In the genomic region with DNA sequence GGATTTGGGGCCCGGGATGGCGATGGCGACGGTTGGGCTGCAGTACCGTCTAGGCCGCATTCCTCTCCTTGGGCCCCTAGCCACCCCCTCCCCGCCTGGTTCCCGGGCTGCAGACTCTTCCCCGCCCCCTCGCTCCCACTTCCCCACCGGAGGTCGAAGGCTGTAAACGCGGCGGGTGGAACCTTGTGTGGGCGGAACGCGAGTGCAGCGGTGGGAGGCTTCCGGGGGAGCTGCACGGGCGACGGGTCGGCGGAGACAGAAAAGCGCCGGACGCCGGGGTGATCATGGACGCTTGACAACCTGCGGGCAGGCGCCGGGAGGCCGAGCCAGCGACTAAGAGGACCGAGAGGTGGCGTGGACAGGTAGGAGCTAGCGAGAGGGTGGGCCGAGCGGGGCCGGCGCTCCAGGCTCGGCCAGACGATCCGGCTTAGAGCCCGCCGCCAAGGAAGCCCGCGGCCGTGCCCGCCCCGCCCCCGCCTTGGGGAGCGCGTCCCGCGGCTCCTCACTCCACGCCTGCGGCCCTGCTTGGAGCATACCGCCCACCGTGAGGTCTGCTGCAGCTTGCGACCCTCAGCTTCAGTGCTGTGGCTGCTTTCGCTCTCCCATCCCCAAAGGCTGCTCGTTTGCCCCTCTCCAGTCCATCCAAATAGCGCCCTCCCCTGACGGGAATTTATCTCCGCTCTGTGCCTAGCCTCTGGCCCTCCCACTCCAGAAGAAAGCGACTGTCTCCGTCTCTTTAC, we compare ENCODE assay signal across 1 cellular context.
A peak's percentile ranks its signal among the peaks of the same experiment; 100 is the strongest.
TF ChIP-seq lines count a peak whose summit lies in the region.

A gene (plus strand): TSS at position 269 of the 740 bp plus-strand sequence. CDS start 2,126 bp downstream, outside the sequence.

TF ChIP-seq in K562, 482 proteins besides CTCF, POLR2A, EP300 and RAD21 (continued from another document and continues in another):
- TF ChIP-seq BCL6 (CRISPR knock-in tag; IDR thresholded peaks at IDR 0.05): no peak
- no peak for TF ChIP-seq SAFB2 (IDR thresholded peaks at IDR 0.05; ENCODE audit: borderline replicate concordance, low read depth, low read length, severe bottlenecking)
- TF ChIP-seq JUND (IDR thresholded peaks at IDR 0.05; ENCODE audit: borderline replicate concordance, low read depth, low read length): peak; percentile 59
- TF ChIP-seq JUND (tag; IDR thresholded peaks at IDR 0.05; ENCODE audit: borderline replicate concordance, low read depth, low read length): no peak
- no peak for TF ChIP-seq ZNF3 (CRISPR knock-in tag; IDR thresholded peaks at IDR 0.05)
- no peak for TF ChIP-seq NUFIP1 (IDR thresholded peaks at IDR 0.05; ENCODE audit: partially characterized antibody)
- no peak for TF ChIP-seq ZSCAN32 (CRISPR knock-in tag; IDR thresholded peaks at IDR 0.05)
- TF ChIP-seq, protein P1, sequence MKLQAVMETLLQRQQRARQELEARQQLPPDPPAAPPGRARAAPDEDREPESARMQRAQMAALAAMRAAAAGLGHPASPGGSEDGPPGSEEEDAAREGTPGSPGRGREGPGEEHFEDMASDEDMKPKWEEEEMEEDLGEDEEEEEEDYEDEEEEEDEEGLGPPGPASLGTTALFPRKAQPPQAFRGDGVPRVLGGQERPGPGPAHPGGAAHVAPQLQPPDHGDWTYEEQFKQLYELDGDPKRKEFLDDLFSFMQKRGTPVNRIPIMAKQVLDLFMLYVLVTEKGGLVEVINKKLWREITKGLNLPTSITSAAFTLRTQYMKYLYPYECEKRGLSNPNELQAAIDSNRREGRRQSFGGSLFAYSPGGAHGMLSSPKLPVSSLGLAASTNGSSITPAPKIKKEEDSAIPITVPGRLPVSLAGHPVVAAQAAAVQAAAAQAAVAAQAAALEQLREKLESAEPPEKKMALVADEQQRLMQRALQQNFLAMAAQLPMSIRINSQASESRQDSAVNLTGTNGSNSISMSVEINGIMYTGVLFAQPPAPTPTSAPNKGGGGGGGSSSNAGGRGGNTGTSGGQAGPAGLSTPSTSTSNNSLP (IDR thresholded peaks at IDR 0.05; ENCODE audit: borderline replicate concordance, low read depth, low read length): no peak
- TF ChIP-seq, protein P2, sequence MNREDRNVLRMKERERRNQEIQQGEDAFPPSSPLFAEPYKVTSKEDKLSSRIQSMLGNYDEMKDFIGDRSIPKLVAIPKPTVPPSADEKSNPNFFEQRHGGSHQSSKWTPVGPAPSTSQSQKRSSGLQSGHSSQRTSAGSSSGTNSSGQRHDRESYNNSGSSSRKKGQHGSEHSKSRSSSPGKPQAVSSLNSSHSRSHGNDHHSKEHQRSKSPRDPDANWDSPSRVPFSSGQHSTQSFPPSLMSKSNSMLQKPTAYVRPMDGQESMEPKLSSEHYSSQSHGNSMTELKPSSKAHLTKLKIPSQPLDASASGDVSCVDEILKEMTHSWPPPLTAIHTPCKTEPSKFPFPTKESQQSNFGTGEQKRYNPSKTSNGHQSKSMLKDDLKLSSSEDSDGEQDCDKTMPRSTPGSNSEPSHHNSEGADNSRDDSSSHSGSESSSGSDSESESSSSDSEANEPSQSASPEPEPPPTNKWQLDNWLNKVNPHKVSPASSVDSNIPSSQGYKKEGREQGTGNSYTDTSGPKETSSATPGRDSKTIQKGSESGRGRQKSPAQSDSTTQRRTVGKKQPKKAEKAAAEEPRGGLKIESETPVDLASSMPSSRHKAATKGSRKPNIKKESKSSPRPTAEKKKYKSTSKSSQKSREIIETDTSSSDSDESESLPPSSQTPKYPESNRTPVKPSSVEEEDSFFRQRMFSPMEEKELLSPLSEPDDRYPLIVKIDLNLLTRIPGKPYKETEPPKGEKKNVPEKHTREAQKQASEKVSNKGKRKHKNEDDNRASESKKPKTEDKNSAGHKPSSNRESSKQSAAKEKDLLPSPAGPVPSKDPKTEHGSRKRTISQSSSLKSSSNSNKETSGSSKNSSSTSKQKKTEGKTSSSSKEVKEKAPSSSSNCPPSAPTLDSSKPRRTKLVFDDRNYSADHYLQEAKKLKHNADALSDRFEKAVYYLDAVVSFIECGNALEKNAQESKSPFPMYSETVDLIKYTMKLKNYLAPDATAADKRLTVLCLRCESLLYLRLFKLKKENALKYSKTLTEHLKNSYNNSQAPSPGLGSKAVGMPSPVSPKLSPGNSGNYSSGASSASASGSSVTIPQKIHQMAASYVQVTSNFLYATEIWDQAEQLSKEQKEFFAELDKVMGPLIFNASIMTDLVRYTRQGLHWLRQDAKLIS (CRISPR knock-in tag; IDR thresholded peaks at IDR 0.05): no peak
- TF ChIP-seq, protein P3, sequence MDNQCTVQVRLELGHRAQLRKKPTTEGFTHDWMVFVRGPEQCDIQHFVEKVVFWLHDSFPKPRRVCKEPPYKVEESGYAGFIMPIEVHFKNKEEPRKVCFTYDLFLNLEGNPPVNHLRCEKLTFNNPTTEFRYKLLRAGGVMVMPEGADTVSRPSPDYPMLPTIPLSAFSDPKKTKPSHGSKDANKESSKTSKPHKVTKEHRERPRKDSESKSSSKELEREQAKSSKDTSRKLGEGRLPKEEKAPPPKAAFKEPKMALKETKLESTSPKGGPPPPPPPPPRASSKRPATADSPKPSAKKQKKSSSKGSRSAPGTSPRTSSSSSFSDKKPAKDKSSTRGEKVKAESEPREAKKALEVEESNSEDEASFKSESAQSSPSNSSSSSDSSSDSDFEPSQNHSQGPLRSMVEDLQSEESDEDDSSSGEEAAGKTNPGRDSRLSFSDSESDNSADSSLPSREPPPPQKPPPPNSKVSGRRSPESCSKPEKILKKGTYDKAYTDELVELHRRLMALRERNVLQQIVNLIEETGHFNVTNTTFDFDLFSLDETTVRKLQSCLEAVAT (IDR thresholded peaks at IDR 0.05): 0 out of 4 replicates have a peak, but pooled peaks of 1 of the 2 experiments have one; percentile 9
- TF ChIP-seq, protein P4, sequence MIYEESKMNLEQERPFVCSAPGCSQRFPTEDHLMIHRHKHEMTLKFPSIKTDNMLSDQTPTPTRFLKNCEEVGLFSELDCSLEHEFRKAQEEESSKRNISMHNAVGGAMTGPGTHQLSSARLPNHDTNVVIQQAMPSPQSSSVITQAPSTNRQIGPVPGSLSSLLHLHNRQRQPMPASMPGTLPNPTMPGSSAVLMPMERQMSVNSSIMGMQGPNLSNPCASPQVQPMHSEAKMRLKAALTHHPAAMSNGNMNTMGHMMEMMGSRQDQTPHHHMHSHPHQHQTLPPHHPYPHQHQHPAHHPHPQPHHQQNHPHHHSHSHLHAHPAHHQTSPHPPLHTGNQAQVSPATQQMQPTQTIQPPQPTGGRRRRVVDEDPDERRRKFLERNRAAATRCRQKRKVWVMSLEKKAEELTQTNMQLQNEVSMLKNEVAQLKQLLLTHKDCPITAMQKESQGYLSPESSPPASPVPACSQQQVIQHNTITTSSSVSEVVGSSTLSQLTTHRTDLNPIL (CRISPR knock-in tag; IDR thresholded peaks at IDR 0.05): no peak
- TF ChIP-seq, protein P5, sequence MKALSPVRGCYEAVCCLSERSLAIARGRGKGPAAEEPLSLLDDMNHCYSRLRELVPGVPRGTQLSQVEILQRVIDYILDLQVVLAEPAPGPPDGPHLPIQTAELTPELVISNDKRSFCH (CRISPR knock-in tag; IDR thresholded peaks at IDR 0.05): no peak
- TF ChIP-seq, protein P5 (tag; IDR thresholded peaks at IDR 0.05): no peak
- TF ChIP-seq, protein P6, sequence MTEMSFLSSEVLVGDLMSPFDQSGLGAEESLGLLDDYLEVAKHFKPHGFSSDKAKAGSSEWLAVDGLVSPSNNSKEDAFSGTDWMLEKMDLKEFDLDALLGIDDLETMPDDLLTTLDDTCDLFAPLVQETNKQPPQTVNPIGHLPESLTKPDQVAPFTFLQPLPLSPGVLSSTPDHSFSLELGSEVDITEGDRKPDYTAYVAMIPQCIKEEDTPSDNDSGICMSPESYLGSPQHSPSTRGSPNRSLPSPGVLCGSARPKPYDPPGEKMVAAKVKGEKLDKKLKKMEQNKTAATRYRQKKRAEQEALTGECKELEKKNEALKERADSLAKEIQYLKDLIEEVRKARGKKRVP (CRISPR knock-in tag; IDR thresholded peaks at IDR 0.05): no peak
- TF ChIP-seq ZFX (CRISPR knock-in tag; IDR thresholded peaks at IDR 0.05): peak; percentile 79
- TF ChIP-seq MEF2A (IDR thresholded peaks at IDR 0.05; ENCODE audit: control insufficient read depth, low read depth, low read length): no peak
- peak; percentile 48; the same call in 1 of the 2 replicates for TF ChIP-seq CREB1 (IDR thresholded peaks at IDR 0.05)
- TF ChIP-seq CREB1 (CRISPR knock-in tag; IDR thresholded peaks at IDR 0.05): peak; percentile 64; the same call in 1 of the 2 replicates
- peak; percentile 96 for TF ChIP-seq DIDO1 (tag; IDR thresholded peaks at IDR 0.05; ENCODE audit: low read depth)
- no peak for TF ChIP-seq ZC3H8 (IDR thresholded peaks at IDR 0.05)
- no peak for TF ChIP-seq SREBF2 (CRISPR knock-in tag; IDR thresholded peaks at IDR 0.05)
- TF ChIP-seq PURB (CRISPR knock-in tag; IDR thresholded peaks at IDR 0.05; ENCODE audit: low read depth): no peak
- TF ChIP-seq, protein P7, sequence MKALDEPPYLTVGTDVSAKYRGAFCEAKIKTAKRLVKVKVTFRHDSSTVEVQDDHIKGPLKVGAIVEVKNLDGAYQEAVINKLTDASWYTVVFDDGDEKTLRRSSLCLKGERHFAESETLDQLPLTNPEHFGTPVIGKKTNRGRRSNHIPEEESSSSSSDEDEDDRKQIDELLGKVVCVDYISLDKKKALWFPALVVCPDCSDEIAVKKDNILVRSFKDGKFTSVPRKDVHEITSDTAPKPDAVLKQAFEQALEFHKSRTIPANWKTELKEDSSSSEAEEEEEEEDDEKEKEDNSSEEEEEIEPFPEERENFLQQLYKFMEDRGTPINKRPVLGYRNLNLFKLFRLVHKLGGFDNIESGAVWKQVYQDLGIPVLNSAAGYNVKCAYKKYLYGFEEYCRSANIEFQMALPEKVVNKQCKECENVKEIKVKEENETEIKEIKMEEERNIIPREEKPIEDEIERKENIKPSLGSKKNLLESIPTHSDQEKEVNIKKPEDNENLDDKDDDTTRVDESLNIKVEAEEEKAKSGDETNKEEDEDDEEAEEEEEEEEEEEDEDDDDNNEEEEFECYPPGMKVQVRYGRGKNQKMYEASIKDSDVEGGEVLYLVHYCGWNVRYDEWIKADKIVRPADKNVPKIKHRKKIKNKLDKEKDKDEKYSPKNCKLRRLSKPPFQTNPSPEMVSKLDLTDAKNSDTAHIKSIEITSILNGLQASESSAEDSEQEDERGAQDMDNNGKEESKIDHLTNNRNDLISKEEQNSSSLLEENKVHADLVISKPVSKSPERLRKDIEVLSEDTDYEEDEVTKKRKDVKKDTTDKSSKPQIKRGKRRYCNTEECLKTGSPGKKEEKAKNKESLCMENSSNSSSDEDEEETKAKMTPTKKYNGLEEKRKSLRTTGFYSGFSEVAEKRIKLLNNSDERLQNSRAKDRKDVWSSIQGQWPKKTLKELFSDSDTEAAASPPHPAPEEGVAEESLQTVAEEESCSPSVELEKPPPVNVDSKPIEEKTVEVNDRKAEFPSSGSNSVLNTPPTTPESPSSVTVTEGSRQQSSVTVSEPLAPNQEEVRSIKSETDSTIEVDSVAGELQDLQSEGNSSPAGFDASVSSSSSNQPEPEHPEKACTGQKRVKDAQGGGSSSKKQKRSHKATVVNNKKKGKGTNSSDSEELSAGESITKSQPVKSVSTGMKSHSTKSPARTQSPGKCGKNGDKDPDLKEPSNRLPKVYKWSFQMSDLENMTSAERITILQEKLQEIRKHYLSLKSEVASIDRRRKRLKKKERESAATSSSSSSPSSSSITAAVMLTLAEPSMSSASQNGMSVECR (CRISPR knock-in tag; IDR thresholded peaks at IDR 0.05): peak; percentile 49
- TF ChIP-seq CAMTA2 (CRISPR knock-in tag; conservative IDR thresholded peaks at IDR 0.05): no peak
- TF ChIP-seq, protein P8, sequence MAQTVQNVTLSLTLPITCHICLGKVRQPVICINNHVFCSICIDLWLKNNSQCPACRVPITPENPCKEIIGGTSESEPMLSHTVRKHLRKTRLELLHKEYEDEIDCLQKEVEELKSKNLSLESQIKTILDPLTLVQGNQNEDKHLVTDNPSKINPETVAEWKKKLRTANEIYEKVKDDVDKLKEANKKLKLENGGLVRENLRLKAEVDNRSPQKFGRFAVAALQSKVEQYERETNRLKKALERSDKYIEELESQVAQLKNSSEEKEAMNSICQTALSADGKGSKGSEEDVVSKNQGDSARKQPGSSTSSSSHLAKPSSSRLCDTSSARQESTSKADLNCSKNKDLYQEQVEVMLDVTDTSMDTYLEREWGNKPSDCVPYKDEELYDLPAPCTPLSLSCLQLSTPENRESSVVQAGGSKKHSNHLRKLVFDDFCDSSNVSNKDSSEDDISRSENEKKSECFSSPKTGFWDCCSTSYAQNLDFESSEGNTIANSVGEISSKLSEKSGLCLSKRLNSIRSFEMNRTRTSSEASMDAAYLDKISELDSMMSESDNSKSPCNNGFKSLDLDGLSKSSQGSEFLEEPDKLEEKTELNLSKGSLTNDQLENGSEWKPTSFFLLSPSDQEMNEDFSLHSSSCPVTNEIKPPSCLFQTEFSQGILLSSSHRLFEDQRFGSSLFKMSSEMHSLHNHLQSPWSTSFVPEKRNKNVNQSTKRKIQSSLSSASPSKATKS (CRISPR knock-in tag; IDR thresholded peaks at IDR 0.05): no peak
- no peak for TF ChIP-seq ADNP (tag; IDR thresholded peaks at IDR 0.05)
- peak; percentile 66 for TF ChIP-seq SUPT5H (IDR thresholded peaks at IDR 0.05)
- TF ChIP-seq, protein P9, sequence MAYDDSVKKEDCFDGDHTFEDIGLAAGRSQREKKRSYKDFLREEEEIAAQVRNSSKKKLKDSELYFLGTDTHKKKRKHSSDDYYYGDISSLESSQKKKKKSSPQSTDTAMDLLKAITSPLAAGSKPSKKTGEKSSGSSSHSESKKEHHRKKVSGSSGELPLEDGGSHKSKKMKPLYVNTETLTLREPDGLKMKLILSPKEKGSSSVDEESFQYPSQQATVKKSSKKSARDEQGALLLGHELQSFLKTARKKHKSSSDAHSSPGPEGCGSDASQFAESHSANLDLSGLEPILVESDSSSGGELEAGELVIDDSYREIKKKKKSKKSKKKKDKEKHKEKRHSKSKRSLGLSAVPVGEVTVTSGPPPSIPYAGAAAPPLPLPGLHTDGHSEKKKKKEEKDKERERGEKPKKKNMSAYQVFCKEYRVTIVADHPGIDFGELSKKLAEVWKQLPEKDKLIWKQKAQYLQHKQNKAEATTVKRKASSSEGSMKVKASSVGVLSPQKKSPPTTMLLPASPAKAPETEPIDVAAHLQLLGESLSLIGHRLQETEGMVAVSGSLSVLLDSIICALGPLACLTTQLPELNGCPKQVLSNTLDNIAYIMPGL (CRISPR knock-in tag; IDR thresholded peaks at IDR 0.05): 0 out of 2 replicates have a peak, but pooled peaks have one; percentile 14
- TF ChIP-seq, protein P10, sequence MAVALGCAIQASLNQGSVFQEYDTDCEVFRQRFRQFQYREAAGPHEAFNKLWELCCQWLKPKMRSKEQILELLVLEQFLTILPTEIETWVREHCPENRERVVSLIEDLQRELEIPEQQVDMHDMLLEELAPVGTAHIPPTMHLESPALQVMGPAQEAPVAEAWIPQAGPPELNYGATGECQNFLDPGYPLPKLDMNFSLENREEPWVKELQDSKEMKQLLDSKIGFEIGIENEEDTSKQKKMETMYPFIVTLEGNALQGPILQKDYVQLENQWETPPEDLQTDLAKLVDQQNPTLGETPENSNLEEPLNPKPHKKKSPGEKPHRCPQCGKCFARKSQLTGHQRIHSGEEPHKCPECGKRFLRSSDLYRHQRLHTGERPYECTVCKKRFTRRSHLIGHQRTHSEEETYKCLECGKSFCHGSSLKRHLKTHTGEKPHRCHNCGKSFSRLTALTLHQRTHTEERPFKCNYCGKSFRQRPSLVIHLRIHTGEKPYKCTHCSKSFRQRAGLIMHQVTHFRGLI (CRISPR knock-in tag; IDR thresholded peaks at IDR 0.05): no peak
- no peak for TF ChIP-seq SMARCE1 (IDR thresholded peaks at IDR 0.05)
- TF ChIP-seq, protein P11, sequence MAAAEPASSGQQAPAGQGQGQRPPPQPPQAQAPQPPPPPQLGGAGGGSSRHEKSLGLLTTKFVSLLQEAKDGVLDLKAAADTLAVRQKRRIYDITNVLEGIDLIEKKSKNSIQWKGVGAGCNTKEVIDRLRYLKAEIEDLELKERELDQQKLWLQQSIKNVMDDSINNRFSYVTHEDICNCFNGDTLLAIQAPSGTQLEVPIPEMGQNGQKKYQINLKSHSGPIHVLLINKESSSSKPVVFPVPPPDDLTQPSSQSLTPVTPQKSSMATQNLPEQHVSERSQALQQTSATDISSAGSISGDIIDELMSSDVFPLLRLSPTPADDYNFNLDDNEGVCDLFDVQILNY (CRISPR knock-in tag; IDR thresholded peaks at IDR 0.05): no peak
